ENCODE assay signal across 20 cellular contexts in genomic region chr1:206742702-206743383, GRCh38. TPM values are rescaled to one million over a fixed set of nuclear protein-coding genes. Genes with fewer than 3 reads are reported as not detected.
DNase-seq lines count a peak whose midpoint lies in the region; ATAC-seq and TF ChIP-seq lines count a peak whose summit lies in the region.
"Had no signal": no experiment of that assay in that cellular context is flagged by ENCODE, and none has a peak within 500 bp of the region (broad histone marks: within the 10 kb centered on the region; RNA-seq: fewer than 3 reads in every experiment).

No MANE protein-coding gene starts in this region.

- H3K36me3 ChIP-seq in effector memory CD4-positive, alpha-beta T cell (ENCODE audit: control insufficient read depth, insufficient read depth, low read length) = no peaks in the 10 kb centered on the region
- no peaks in the 10 kb centered on the region for H3K36me3 ChIP-seq in sigmoid colon
- H3K36me3 ChIP-seq: upper lobe of right lung had no signal

- H3K4me1 Mint-ChIP-seq in activated T-helper 17 cell treated with anti-CD3 and anti-CD28 coated beads, Interleukin-2, amount 50 U/mL, for 72 hours = peaks cover 57% of the 10 kb centered on the region
- H3K4me1 Mint-ChIP-seq in stimulated activated memory B cell treated with anti-CD40 and anti-IgM and Interleukin-4, amounts not matched to agents 10 μg/mL and 1 μg/mL and 100 μg/mL, for 72 hours = peaks cover 69% of the 10 kb centered on the region

- TF ChIP-seq POLR2A in sigmoid colon (IDR thresholded peaks at IDR 0.05) = no peak

- H3K27ac Mint-ChIP-seq in activated T-helper 17 cell treated with anti-CD3 and anti-CD28 coated beads, Interleukin-2, amount 50 U/mL, for 72 hours = peak overlapping the region; percentile 42
- H3K27ac Mint-ChIP-seq in stimulated activated memory B cell treated with anti-CD40 and anti-IgM and Interleukin-4, amounts not matched to agents 10 μg/mL and 1 μg/mL and 100 μg/mL, for 72 hours = peak overlapping the region; percentile 73
- H3K27ac Mint-ChIP-seq: endodermal cell, H9 had no signal

- H3K4me1 ChIP-seq in effector memory CD4-positive, alpha-beta T cell (ENCODE audit: control insufficient read depth, insufficient read depth, low read length, poor library complexity, severe bottlenecking) = peaks cover 26% of the 10 kb centered on the region
- peaks cover 0 to 13% (median 8%) of the 10 kb centered on the region in 4 donors for H3K4me1 ChIP-seq in sigmoid colon

- no peak for TF ChIP-seq CTCF in sigmoid colon (IDR thresholded peaks at IDR 0.05)

- no peak overlapping the region for H3K27ac ChIP-seq in effector memory CD4-positive, alpha-beta T cell (ENCODE audit: insufficient read depth, low read length, poor library complexity, severe bottlenecking)
- H3K27ac ChIP-seq in sigmoid colon = no peak overlapping the region
- H3K27ac ChIP-seq: A549, upper lobe of right lung, VCaP had no signal

- peak overlapping the region; percentile 37 for H3K4me3 Mint-ChIP-seq in activated T-helper 17 cell treated with anti-CD3 and anti-CD28 coated beads, Interleukin-2, amount 50 U/mL, for 72 hours
- peak overlapping the region; percentile 15 for H3K4me3 Mint-ChIP-seq in stimulated activated memory B cell treated with anti-CD40 and anti-IgM and Interleukin-4, amounts not matched to agents 10 μg/mL and 1 μg/mL and 100 μg/mL, for 72 hours
- H3K4me3 Mint-ChIP-seq: CD14-positive monocyte, endodermal cell, H9 had no signal

- H3K4me3 ChIP-seq in effector memory CD4-positive, alpha-beta T cell (ENCODE audit: insufficient read depth, low read depth, low read length, poor library complexity, severe bottlenecking) = no peak overlapping the region
- H3K4me3 ChIP-seq in sigmoid colon = no peak overlapping the region
- H3K4me3 ChIP-seq: A549, upper lobe of right lung had no signal

- WGBS in sigmoid colon, 2 donors = 72 to 76% methylated on average over 13 of the region's 13 CpGs

- no peak for TF ChIP-seq EP300 in sigmoid colon (IDR thresholded peaks at IDR 0.05)

- intact Hi-C loops in sigmoid colon (cut with DNase I) = no loop called here

- peak; percentile 24 for ATAC-seq in GM21723 (IDR thresholded peaks at IDR 0.05; ENCODE audit: unreplicated experiment)
- ATAC-seq in activated T-helper 17 cell treated with anti-CD3 and anti-CD28 coated beads, Interleukin-2, amount 50 U/mL, for 72 hours (replicated peaks) = peak; percentile 29
- peak; percentile 40 for ATAC-seq in stimulated activated memory B cell treated with anti-CD40 and anti-IgM and Interleukin-4, amounts not matched to agents 10 μg/mL and 1 μg/mL and 100 μg/mL, for 72 hours
- ATAC-seq: A549, upper lobe of right lung had no signal

- H3K9me3 Mint-ChIP-seq in activated T-helper 17 cell treated with anti-CD3 and anti-CD28 coated beads, Interleukin-2, amount 50 U/mL, for 72 hours = no peaks in the 10 kb centered on the region
- H3K9me3 Mint-ChIP-seq in stimulated activated memory B cell treated with anti-CD40 and anti-IgM and Interleukin-4, amounts not matched to agents 10 μg/mL and 1 μg/mL and 100 μg/mL, for 72 hours = no peaks in the 10 kb centered on the region
- H3K9me3 Mint-ChIP-seq: endodermal cell, H9 had no signal

- H3K27me3 ChIP-seq in effector memory CD4-positive, alpha-beta T cell (replicated peaks; ENCODE audit: control insufficient read depth, insufficient read depth, low read length, poor library complexity, severe bottlenecking) = no peaks in the 10 kb centered on the region
- no peaks in the 10 kb centered on the region for H3K27me3 ChIP-seq in sigmoid colon
- H3K27me3 ChIP-seq: upper lobe of right lung had no signal

- DNase-seq in activated CD8-positive, alpha-beta memory T cell treated with anti-CD3 and anti-CD28 coated beads for 24 hours = peak; percentile 74
- DNase-seq in activated CD8-positive, alpha-beta memory T cell treated with anti-CD3 and anti-CD28 coated beads, Interleukin-2, amount 50 U/mL, for 4 hours = no peak
- DNase-seq in effector memory CD4-positive, alpha-beta T cell = no peak
- DNase-seq in NAMALWA (ENCODE audit: low spot score) = no peak
- DNase-seq in sigmoid colon = no peak
- DNase-seq: DND-41, endodermal cell, H9, kidney, midbrain, NCI-H226, upper lobe of right lung had no signal

- H3K36me3 Mint-ChIP-seq in activated T-helper 17 cell treated with anti-CD3 and anti-CD28 coated beads, Interleukin-2, amount 50 U/mL, for 72 hours (ENCODE audit: low read depth) = peaks cover 14% of the 10 kb centered on the region
- H3K36me3 Mint-ChIP-seq in stimulated activated memory B cell treated with anti-CD40 and anti-IgM and Interleukin-4, amounts not matched to agents 10 μg/mL and 1 μg/mL and 100 μg/mL, for 72 hours = no peaks in the 10 kb centered on the region

- H3K9me3 ChIP-seq in effector memory CD4-positive, alpha-beta T cell (ENCODE audit: control insufficient read depth, low read length) = no peaks in the 10 kb centered on the region
- H3K9me3 ChIP-seq in sigmoid colon = no peaks in the 10 kb centered on the region
- H3K9me3 ChIP-seq: A549, upper lobe of right lung had no signal

- no peaks in the 10 kb centered on the region for H3K27me3 Mint-ChIP-seq in activated T-helper 17 cell treated with anti-CD3 and anti-CD28 coated beads, Interleukin-2, amount 50 U/mL, for 72 hours
- no peaks in the 10 kb centered on the region for H3K27me3 Mint-ChIP-seq in stimulated activated memory B cell treated with anti-CD40 and anti-IgM and Interleukin-4, amounts not matched to agents 10 μg/mL and 1 μg/mL and 100 μg/mL, for 72 hours

RNA-seq across cellular contexts. Expression of gene IL19, which starts 27.7 kb away (rescaled TPM):
- not detected for total RNA-seq in activated T-helper 17 cell treated with anti-CD3 and anti-CD28 coated beads, Interleukin-2, amount 50 U/mL, for 72 hours
- not detected for total RNA-seq in sigmoid colon
- polyA plus RNA-seq in sigmoid colon = under 1 TPM in 1 of 3 donors, not detected in 2; 0.10 TPM
- total RNA-seq: endodermal cell, H9, HT-29, LHCN-M2, upper lobe of right lung had no signal
- polyA plus RNA-seq: A549, CD14-positive monocyte had no signal

RNA-seq across cellular contexts. Expression of gene IL10, which starts 29.5 kb away (rescaled TPM):
- 1 to 10 TPM; 1.8 to 3.2 TPM for total RNA-seq in activated T-helper 17 cell treated with anti-CD3 and anti-CD28 coated beads, Interleukin-2, amount 50 U/mL, for 72 hours
- 10 to 100 TPM in 2 of 4 donors, 1 to 10 TPM in 2; 1.7 to 11.1 (median 8.2) TPM for total RNA-seq in sigmoid colon
- 10 to 100 TPM in 1 of 3 donors, 1 to 10 TPM in 2; 1.6 to 16.8 (median 2.8) TPM for polyA plus RNA-seq in sigmoid colon
- total RNA-seq: endodermal cell, H9, HT-29, LHCN-M2 had no signal
- polyA plus RNA-seq: A549 had no signal

RNA-seq across cellular contexts. Expression of gene MAPKAPK2, which starts 58.1 kb away (rescaled TPM):
- 10 to 100 TPM; 64.6 to 85.3 TPM for total RNA-seq in activated T-helper 17 cell treated with anti-CD3 and anti-CD28 coated beads, Interleukin-2, amount 50 U/mL, for 72 hours
- 10 to 100 TPM; 32.1 to 61.4 (median 40.5) TPM for total RNA-seq in sigmoid colon
- 10 to 100 TPM; 37.8 to 55.5 (median 39.3) TPM for polyA plus RNA-seq in sigmoid colon
